8 cellular contexts compared by ENCODE assay signal in genomic region chr6:16741112-16742016, GRCh38.
DNase-seq lines count a peak whose midpoint lies in the region; ATAC-seq and TF ChIP-seq lines count a peak whose summit lies in the region.

No MANE protein-coding gene starts in this region.

- no peak overlapping the region for H3K4me3 Mint-ChIP-seq in nephron

- no peaks in the 10 kb centered on the region for H3K9me3 Mint-ChIP-seq in nephron

- TF ChIP-seq CTCF in astrocyte of the cerebellum (IDR thresholded peaks at IDR 0.05; ENCODE audit: low read depth, low read length, missing control alignments) (no peak), nephron (IDR thresholded peaks at IDR 0.05; ENCODE audit: unreplicated experiment in 3 of 3) (no peak)

- peaks cover 48% of the 10 kb centered on the region for H3K36me3 Mint-ChIP-seq in nephron (ENCODE audit: low read depth)

- peaks cover 63% of the 10 kb centered on the region for H3K4me1 Mint-ChIP-seq in nephron

- DNase-seq in astrocyte of the cerebellum (ENCODE audit: low read depth) (peak; percentile 94), cerebellar nuclear complex (lab: John Stamatoyannopoulos, UW) (no peak), NCI-H2081 treated with DMSO at 0.1 percent for 48 hours (lab: John Stamatoyannopoulos, UW) (no peak)
- DNase-seq in central memory CD4-positive, alpha-beta T cell: no peak

- peak; percentile 63 for ATAC-seq in GM18508 (IDR thresholded peaks at IDR 0.05; ENCODE audit: insufficient read depth, unreplicated experiment)
- peak; percentile 78 for ATAC-seq in HG03442 (IDR thresholded peaks at IDR 0.05; ENCODE audit: unreplicated experiment)
- ATAC-seq in HG03342 (IDR thresholded peaks at IDR 0.05; ENCODE audit: unreplicated experiment): no peak

- H3K4me3 ChIP-seq in astrocyte of the cerebellum (ENCODE audit: low read depth, low read length): no peak overlapping the region

- in situ Hi-C loops in astrocyte of the cerebellum (cut with HindIII; ENCODE audit: low sequenced_read_pairs): no loop called here

- peak overlapping the region; percentile 76 to 86 (median 83) for H3K27ac Mint-ChIP-seq in nephron

- H3K27me3 Mint-ChIP-seq in nephron (ENCODE audit: low read depth): no peaks in the 10 kb centered on the region
